ENCODE assay signal across 27 cellular contexts in genomic region chr18:74127483-74127750, GRCh38. TPM values are rescaled to one million over a fixed set of nuclear protein-coding genes. Genes with fewer than 3 reads are reported as not detected.
"Had no signal": no experiment of that assay in that cellular context is flagged by ENCODE, and none has a peak within 500 bp of the region (broad histone marks: within the 10 kb centered on the region; RNA-seq: fewer than 3 reads in every experiment).

No MANE protein-coding gene starts in this region.

- H3K27me3 ChIP-seq: spleen had no signal

- ATAC-seq: effector memory CD8-positive, alpha-beta T cell; right cardiac atrium; SK-N-SH treated with all-trans-retinoic acid at 6 μM for 48 hours; T-helper 17 cell had no signal

- H3K36me3 ChIP-seq: left ventricle myocardium inferior, spleen, thoracic aorta, WERI-Rb-1 had no signal

- H3K4me3 ChIP-seq: left ventricle myocardium inferior, lung, spleen, thoracic aorta had no signal

- H3K4me1 ChIP-seq: spleen had no signal

- DNase-seq: activated CD4-positive, alpha-beta memory T cell treated with anti-CD3 and anti-CD28 coated beads for 36 hours; activated CD4-positive, alpha-beta T cell treated with anti-CD3 and anti-CD28 coated beads, Interleukin-2, amount 10 ng/mL, durations not matched to agents 24 days and 14 days; activated CD4-positive, CD25-positive, alpha-beta regulatory T cell treated with anti-CD3 and anti-CD28 coated beads, Interleukin-2, amount 50 U/mL, for 72 hours; activated CD8-positive, alpha-beta memory T cell treated with anti-CD3 and anti-CD28 coated beads, Interleukin-2, amount 50 U/mL, for 4 hours; activated effector memory CD4-positive, alpha-beta T cell treated with anti-CD3 and anti-CD28 coated beads, Interleukin-2, amount 50 U/mL, for 16 hours; activated naive CD4-positive, alpha-beta T cell treated with anti-CD3 and anti-CD28 coated beads for 36 hours; activated naive CD8-positive, alpha-beta T cell treated with anti-CD3 and anti-CD28 coated beads, Interleukin-2, amount 10 ng/mL, durations not matched to agents 7 days and 5 days; activated T-cell treated with anti-CD3 and anti-CD28 coated beads, Interleukin-2, amount 50 U/mL, for 1 hour; amniotic stem cell; central memory CD4-positive, alpha-beta T cell; dermis blood vessel endothelial cell; effector memory CD8-positive, alpha-beta T cell; kidney glomerular epithelial cell; left ventricle myocardium inferior; nephron progenitor cell; occipital lobe; right cardiac atrium; spleen; stimulated activated naive CD4-positive, alpha-beta T cell; T-helper 17 cell; T1000; trophoblast cell; WERI-Rb-1 had no signal

- H3K9me3 ChIP-seq: left ventricle myocardium inferior, spleen, thoracic aorta had no signal

- H3K27ac ChIP-seq: left ventricle myocardium inferior, spleen, thoracic aorta, WERI-Rb-1 had no signal

RNA-seq across cellular contexts. Expression of gene FBXO15, which starts 20.2 kb away (rescaled TPM):
- total RNA-seq: endothelial cell of umbilical vein, left ventricle myocardium inferior had no signal
- polyA plus RNA-seq: endothelial cell of umbilical vein had no signal
